ENCODE assay signal across 1 cellular context in genomic region chr2:177244244-177244771, GRCh38.
TF ChIP-seq lines count a peak whose summit lies in the region.

No MANE protein-coding gene starts in this region.

TF ChIP-seq in endothelial cell of umbilical vein, 7 proteins besides CTCF, POLR2A, EP300 and RAD21:
- no peak for TF ChIP-seq MAX (IDR thresholded peaks at IDR 0.05; ENCODE audit: insufficient read depth, insufficient read length)
- TF ChIP-seq JUN (IDR thresholded peaks at IDR 0.05; ENCODE audit: borderline replicate concordance, insufficient read depth, insufficient read length, low read depth) = no peak
- TF ChIP-seq EZH2 (IDR thresholded peaks at IDR 0.05; ENCODE audit: borderline replicate concordance, low read depth, low read length, severe bottlenecking) = no peak
- TF ChIP-seq FOS (IDR thresholded peaks at IDR 0.05; ENCODE audit: borderline replicate concordance, insufficient read depth, low read length) = no peak
- no peak for TF ChIP-seq MYC (IDR thresholded peaks at IDR 0.05; ENCODE audit: low read depth, low read length)
